In the genomic region with DNA sequence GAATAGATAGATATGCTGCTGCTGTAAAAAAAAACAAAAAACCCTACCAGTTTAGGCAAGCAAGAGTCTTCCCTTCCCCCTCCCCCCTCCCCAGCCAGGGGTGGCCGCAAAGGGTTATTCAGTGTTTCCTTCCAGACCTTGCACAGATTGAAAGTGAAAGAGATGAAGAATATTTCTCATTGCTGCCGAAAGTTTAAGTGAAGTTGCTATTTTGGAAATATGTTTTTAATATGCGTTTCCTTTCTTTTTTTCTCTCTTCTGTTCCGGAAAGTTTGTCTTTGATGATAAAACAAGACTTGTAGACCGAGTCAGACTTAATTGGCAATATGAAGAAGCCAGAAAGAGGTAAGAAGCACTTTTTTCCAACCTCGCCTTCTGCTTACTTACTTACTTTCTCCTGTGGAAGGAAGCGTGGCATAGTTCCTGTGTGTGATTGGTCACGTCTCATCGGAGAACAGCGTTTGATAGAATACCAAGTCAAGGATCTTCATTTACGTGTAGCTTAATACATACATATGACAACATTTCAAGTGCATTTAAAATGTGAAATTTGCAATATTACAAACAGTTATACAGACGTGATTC, we compare ENCODE assay signal across 8 cellular contexts. TPM values are rescaled to one million over a fixed set of nuclear protein-coding genes. Genes with fewer than 3 reads are reported as not detected.
DNase-seq lines count a peak whose midpoint lies in the region; ATAC-seq and TF ChIP-seq lines count a peak whose summit lies in the region.

No MANE protein-coding gene starts in this region.

- TF ChIP-seq CTCF in A673 (conservative IDR thresholded peaks at IDR 0.05; ENCODE audit: low read depth, low read length): no peak

- no peak overlapping the region for H3K4me3 ChIP-seq in esophagus (ENCODE audit: low read depth in 1 of 2, low read length in 2 of 2)
- H3K4me3 ChIP-seq in A673 (ENCODE audit: low read depth, low read length, poor library complexity, severe bottlenecking): no peak overlapping the region

- DNase-seq in T-helper 9 cell (peak; percentile 21), DMS114 treated with DMSO at 0.1 percent for 48 hours (lab: John Stamatoyannopoulos, UW; ENCODE audit: unreplicated experiment) (no peak), KG1 (lab: John Stamatoyannopoulos, UW) (no peak), A673 (ENCODE audit: low spot score) (no peak)
- peak in 5 of 6 experiments; percentile 36 to 68 (median 53) for DNase-seq in stimulated activated naive CD4-positive, alpha-beta T cell (lab: John Stamatoyannopoulos, UW)

- H3K9me3 ChIP-seq in esophagus (ENCODE audit: control insufficient read depth in 2 of 2, insufficient read depth in 1 of 2, low read depth in 1 of 2, low read length in 1 of 2) (no peaks in the 10 kb centered on the region), A673 (ENCODE audit: low read depth, low read length, poor library complexity, severe bottlenecking) (no peaks in the 10 kb centered on the region)

- BruUV-seq in A673 (replicated peaks; lab: Mats Ljungman, UMichigan): no TSS peak

- intact Hi-C loops in A673 (cut with micrococcal nuclease; ENCODE audit: unreplicated experiment): no loop called here

- 51 to 62% methylated on average over 12 of the region's 12 CpGs for WGBS in esophagus, 2 donors

- peaks cover 0 to 8% of the 10 kb centered on the region in 2 donors for H3K36me3 ChIP-seq in esophagus (ENCODE audit: control insufficient read depth in 2 of 2, insufficient read depth in 2 of 2, low read length in 1 of 2)
- H3K36me3 ChIP-seq in A673 (ENCODE audit: insufficient read depth, low read length, poor library complexity, severe bottlenecking): peaks cover 4% of the 10 kb centered on the region

- POLR2A ChIA-PET in A673 (lab: Charles Lee; ENCODE audit: low non-redundant PET): no interaction called here

- CTCF ChIA-PET in A673 (lab: Charles Lee): no interaction called here

- peak overlapping the region; percentile 6 to 54 for H3K27ac ChIP-seq in esophagus (ENCODE audit: low read depth in 2 of 2, low read length in 1 of 2)
- no peak overlapping the region for H3K27ac ChIP-seq in A673 (ENCODE audit: low read depth, low read length, poor library complexity, severe bottlenecking)

- H3K27me3 ChIP-seq in esophagus (ENCODE audit: control insufficient read depth in 1 of 2, insufficient read depth in 2 of 2, low read length in 2 of 2) (no peaks in the 10 kb centered on the region), A673 (replicated peaks; ENCODE audit: insufficient read depth, low read depth, low read length, poor library complexity) (no peaks in the 10 kb centered on the region)

- H3K4me1 ChIP-seq in esophagus (ENCODE audit: control insufficient read depth in 2 of 2, insufficient read depth in 2 of 2, low read length in 1 of 2) (peaks cover 0 to 2% of the 10 kb centered on the region in 2 donors), A673 (ENCODE audit: insufficient read depth, low read length, poor library complexity, severe bottlenecking) (no peaks in the 10 kb centered on the region)

- ATAC-seq in GM18498 (IDR thresholded peaks at IDR 0.05; ENCODE audit: unreplicated experiment): peak; percentile 93
- peak; percentile 78 for ATAC-seq in HG02623 (IDR thresholded peaks at IDR 0.05; ENCODE audit: unreplicated experiment)

RNA-seq across cellular contexts. Expression of a gene that starts 58.4 kb away (rescaled TPM):
- polyA plus RNA-seq in esophagus: under 1 TPM; 0.06 to 0.16 TPM
- total RNA-seq in A673 (2021): 1.7 and 1.8 TPM in 2 replicates

Comparison
In these comparisons a context has a peak if more than half of its experiments do, and no peak if none do; other contexts are left out.
1. DNase-seq: peak in T-helper 9 cell (single experiment) and stimulated activated naive CD4-positive, alpha-beta T cell (5 of 6); none in DMS114 treated with DMSO at 0.1 percent for 48 hours (single experiment), KG1 (single experiment) and A673 (single experiment).